In the genomic region with DNA sequence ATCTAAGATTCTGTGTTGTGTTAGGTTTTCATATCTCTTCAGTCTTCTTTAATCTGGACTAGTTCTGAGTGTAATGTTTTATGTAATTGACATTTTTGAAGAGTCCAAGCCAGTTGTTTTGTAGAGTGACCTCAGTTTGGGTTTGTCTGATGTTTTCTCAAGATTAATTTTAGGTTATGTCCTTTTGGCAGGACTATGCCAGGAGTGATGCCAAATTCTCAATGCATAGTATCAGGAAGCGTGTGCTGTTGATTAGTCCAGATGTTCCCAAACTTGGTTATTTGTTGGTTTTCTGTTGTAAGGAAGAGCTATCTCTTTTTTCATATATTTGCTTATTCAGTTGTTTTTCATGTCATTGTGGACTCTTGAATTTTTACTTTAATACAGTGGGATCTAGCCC, we compare ENCODE assay signal across 2 cellular contexts.
TF ChIP-seq lines count a peak whose summit lies in the region.

No MANE protein-coding gene starts in this region.

TF ChIP-seq in GM12878, 131 proteins besides CTCF, POLR2A, EP300 and RAD21:
- TF ChIP-seq SIN3A (IDR thresholded peaks at IDR 0.05; ENCODE audit: low read depth, low read length) (no peak), ATF7 (IDR thresholded peaks at IDR 0.05; ENCODE audit: low read depth) (no peak), TBL1XR1 (IDR thresholded peaks at IDR 0.05; ENCODE audit: low read depth, low read length) (no peak), JUND (IDR thresholded peaks at IDR 0.05; ENCODE audit: low read depth, low read length) (no peak), MTA3 (IDR thresholded peaks at IDR 0.05; ENCODE audit: borderline replicate concordance, low read length) (no peak), GATAD2B (conservative IDR thresholded peaks at IDR 0.05; ENCODE audit: low read depth) (no peak), PML (IDR thresholded peaks at IDR 0.05; ENCODE audit: low read length) (no peak), CREM (IDR thresholded peaks at IDR 0.05; ENCODE audit: low read depth) (no peak), POLR2AphosphoS5 (IDR thresholded peaks at IDR 0.05; ENCODE audit: low read length) (no peak), RFX5 (IDR thresholded peaks at IDR 0.05; ENCODE audit: low read depth, low read length) (no peak), TCF3 (IDR thresholded peaks at IDR 0.05; ENCODE audit: borderline replicate concordance, insufficient read depth, low read depth, low read length) (no peak), SMAD1 (IDR thresholded peaks at IDR 0.05; ENCODE audit: low read depth, partially characterized antibody) (no peak), SMC3 (IDR thresholded peaks at IDR 0.05; ENCODE audit: borderline replicate concordance, low read length) (no peak), NFIC (IDR thresholded peaks at IDR 0.05; ENCODE audit: low read depth, low read length) (no peak), PAX8 (IDR thresholded peaks at IDR 0.05) (no peak)
- TF ChIP-seq, protein P1, sequence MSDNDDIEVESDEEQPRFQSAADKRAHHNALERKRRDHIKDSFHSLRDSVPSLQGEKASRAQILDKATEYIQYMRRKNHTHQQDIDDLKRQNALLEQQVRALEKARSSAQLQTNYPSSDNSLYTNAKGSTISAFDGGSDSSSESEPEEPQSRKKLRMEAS (IDR thresholded peaks at IDR 0.05; ENCODE audit: low read depth, low read length), result no peak
- TF ChIP-seq, protein P2, sequence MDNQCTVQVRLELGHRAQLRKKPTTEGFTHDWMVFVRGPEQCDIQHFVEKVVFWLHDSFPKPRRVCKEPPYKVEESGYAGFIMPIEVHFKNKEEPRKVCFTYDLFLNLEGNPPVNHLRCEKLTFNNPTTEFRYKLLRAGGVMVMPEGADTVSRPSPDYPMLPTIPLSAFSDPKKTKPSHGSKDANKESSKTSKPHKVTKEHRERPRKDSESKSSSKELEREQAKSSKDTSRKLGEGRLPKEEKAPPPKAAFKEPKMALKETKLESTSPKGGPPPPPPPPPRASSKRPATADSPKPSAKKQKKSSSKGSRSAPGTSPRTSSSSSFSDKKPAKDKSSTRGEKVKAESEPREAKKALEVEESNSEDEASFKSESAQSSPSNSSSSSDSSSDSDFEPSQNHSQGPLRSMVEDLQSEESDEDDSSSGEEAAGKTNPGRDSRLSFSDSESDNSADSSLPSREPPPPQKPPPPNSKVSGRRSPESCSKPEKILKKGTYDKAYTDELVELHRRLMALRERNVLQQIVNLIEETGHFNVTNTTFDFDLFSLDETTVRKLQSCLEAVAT (IDR thresholded peaks at IDR 0.05), result no peak
- TF ChIP-seq, protein P3, sequence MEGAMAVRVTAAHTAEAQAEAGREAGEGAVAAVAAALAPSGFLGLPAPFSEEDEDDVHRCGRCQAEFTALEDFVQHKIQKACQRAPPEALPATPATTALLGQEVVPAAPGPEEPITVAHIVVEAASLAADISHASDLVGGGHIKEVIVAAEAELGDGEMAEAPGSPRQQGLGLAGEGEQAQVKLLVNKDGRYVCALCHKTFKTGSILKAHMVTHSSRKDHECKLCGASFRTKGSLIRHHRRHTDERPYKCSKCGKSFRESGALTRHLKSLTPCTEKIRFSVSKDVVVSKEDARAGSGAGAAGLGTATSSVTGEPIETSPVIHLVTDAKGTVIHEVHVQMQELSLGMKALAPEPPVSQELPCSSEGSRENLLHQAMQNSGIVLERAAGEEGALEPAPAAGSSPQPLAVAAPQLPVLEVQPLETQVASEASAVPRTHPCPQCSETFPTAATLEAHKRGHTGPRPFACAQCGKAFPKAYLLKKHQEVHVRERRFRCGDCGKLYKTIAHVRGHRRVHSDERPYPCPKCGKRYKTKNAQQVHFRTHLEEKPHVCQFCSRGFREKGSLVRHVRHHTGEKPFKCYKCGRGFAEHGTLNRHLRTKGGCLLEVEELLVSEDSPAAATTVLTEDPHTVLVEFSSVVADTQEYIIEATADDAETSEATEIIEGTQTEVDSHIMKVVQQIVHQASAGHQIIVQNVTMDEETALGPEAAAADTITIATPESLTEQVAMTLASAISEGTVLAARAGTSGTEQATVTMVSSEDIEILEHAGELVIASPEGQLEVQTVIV (IDR thresholded peaks at IDR 0.05; ENCODE audit: borderline replicate concordance, partially characterized antibody), result no peak
- TF ChIP-seq, protein P4, sequence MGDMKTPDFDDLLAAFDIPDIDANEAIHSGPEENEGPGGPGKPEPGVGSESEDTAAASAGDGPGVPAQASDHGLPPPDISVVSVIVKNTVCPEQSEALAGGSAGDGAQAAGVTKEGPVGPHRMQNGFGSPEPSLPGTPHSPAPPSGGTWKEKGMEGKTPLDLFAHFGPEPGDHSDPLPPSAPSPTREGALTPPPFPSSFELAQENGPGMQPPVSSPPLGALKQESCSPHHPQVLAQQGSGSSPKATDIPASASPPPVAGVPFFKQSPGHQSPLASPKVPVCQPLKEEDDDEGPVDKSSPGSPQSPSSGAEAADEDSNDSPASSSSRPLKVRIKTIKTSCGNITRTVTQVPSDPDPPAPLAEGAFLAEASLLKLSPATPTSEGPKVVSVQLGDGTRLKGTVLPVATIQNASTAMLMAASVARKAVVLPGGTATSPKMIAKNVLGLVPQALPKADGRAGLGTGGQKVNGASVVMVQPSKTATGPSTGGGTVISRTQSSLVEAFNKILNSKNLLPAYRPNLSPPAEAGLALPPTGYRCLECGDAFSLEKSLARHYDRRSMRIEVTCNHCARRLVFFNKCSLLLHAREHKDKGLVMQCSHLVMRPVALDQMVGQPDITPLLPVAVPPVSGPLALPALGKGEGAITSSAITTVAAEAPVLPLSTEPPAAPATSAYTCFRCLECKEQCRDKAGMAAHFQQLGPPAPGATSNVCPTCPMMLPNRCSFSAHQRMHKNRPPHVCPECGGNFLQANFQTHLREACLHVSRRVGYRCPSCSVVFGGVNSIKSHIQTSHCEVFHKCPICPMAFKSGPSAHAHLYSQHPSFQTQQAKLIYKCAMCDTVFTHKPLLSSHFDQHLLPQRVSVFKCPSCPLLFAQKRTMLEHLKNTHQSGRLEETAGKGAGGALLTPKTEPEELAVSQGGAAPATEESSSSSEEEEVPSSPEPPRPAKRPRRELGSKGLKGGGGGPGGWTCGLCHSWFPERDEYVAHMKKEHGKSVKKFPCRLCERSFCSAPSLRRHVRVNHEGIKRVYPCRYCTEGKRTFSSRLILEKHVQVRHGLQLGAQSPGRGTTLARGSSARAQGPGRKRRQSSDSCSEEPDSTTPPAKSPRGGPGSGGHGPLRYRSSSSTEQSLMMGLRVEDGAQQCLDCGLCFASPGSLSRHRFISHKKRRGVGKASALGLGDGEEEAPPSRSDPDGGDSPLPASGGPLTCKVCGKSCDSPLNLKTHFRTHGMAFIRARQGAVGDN (IDR thresholded peaks at IDR 0.05), result no peak
- TF ChIP-seq, protein P5, sequence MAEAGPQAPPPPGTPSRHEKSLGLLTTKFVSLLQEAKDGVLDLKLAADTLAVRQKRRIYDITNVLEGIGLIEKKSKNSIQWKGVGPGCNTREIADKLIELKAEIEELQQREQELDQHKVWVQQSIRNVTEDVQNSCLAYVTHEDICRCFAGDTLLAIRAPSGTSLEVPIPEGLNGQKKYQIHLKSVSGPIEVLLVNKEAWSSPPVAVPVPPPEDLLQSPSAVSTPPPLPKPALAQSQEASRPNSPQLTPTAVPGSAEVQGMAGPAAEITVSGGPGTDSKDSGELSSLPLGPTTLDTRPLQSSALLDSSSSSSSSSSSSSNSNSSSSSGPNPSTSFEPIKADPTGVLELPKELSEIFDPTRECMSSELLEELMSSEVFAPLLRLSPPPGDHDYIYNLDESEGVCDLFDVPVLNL (IDR thresholded peaks at IDR 0.05; ENCODE audit: low read depth, low read length), result no peak
TF ChIP-seq in GM12878: peak in this region for 0.

TF ChIP-seq in endothelial cell of umbilical vein, 7 proteins besides CTCF, POLR2A, EP300 and RAD21:
- TF ChIP-seq POLR2AphosphoS5 (IDR thresholded peaks at IDR 0.05; ENCODE audit: insufficient read depth, low read depth, low read length), result no peak
- TF ChIP-seq MYC (IDR thresholded peaks at IDR 0.05; ENCODE audit: low read depth, low read length), result no peak
- no peak for TF ChIP-seq JUN (IDR thresholded peaks at IDR 0.05; ENCODE audit: borderline replicate concordance, insufficient read depth, insufficient read length, low read depth)
- no peak for TF ChIP-seq GATA2 (IDR thresholded peaks at IDR 0.05; ENCODE audit: insufficient read depth, insufficient read length, low read depth, low read length)
- TF ChIP-seq FOS (IDR thresholded peaks at IDR 0.05; ENCODE audit: borderline replicate concordance, insufficient read depth, low read length), result no peak
- TF ChIP-seq EZH2 (IDR thresholded peaks at IDR 0.05; ENCODE audit: borderline replicate concordance, low read depth, low read length, severe bottlenecking), result no peak
- TF ChIP-seq, protein P1 (IDR thresholded peaks at IDR 0.05; ENCODE audit: insufficient read depth, insufficient read length), result no peak
TF ChIP-seq in endothelial cell of umbilical vein: peak in this region for 0.
